18 cellular contexts compared by ENCODE assay signal in genomic region chr1:213750231-213751063, GRCh38.
DNase-seq lines count a peak whose midpoint lies in the region; TF ChIP-seq lines count a peak whose summit lies in the region.
"Had no signal": no experiment of that assay in that cellular context is flagged by ENCODE, and none has a peak within 500 bp of the region (broad histone marks: within the 10 kb centered on the region; RNA-seq: fewer than 3 reads in every experiment).

No MANE protein-coding gene starts in this region.

- H3K9me3 ChIP-seq in liver (ENCODE audit: control insufficient read depth in 4 of 4, low read length in 3 of 4), result no peaks in the 10 kb centered on the region
- H3K9me3 ChIP-seq: A549, BLaER1 had no signal

- H3K27me3 ChIP-seq in liver (ENCODE audit: control insufficient read depth in 4 of 4, insufficient read depth in 4 of 4, low read length in 3 of 4), result no peaks in the 10 kb centered on the region
- H3K27me3 ChIP-seq: BLaER1 had no signal

- no peak overlapping the region for H3K4me3 ChIP-seq in liver (ENCODE audit: low read depth in 1 of 3, low read length in 3 of 3)
- H3K4me3 ChIP-seq: A549, BLaER1, GM23338 had no signal

- no peak for TF ChIP-seq CTCF in liver (IDR thresholded peaks at IDR 0.05; ENCODE audit: low read depth, low read length, missing input control)

- DNase-seq in NCI-H146 treated with DMSO at 0.1 percent for 48 hours (lab: John Stamatoyannopoulos, UW; ENCODE audit: unreplicated experiment) (peak; percentile 5), NCI-H146 (lab: John Stamatoyannopoulos, UW) (no peak), left kidney (ENCODE audit: low read depth, low spot score) (peak; percentile 17), cerebellum (ENCODE audit: low spot score) (no peak), DMS79 (lab: John Stamatoyannopoulos, UW) (no peak), NCI-H2081 (lab: John Stamatoyannopoulos, UW) (no peak)
- DNase-seq: AML-193; CD4-positive, alpha-beta memory T cell; DMS153; DMS79 treated with DMSO at 0.1 percent for 48 hours; GF-D8; HCEC 1CT; HFFc6 had no signal

- no peak overlapping the region for H3K27ac ChIP-seq in liver (ENCODE audit: low read depth in 1 of 2, low read length in 2 of 2)
- H3K27ac ChIP-seq: 22Rv1, A549, BLaER1 had no signal

- no peaks in the 10 kb centered on the region for H3K36me3 ChIP-seq in liver (ENCODE audit: control insufficient read depth in 4 of 4, insufficient read depth in 3 of 4, low read depth in 1 of 4, low read length in 3 of 4)
- H3K36me3 ChIP-seq: BLaER1 had no signal

- H3K4me1 ChIP-seq in liver (ENCODE audit: control insufficient read depth in 4 of 4, insufficient read depth in 4 of 4, low read length in 3 of 4), result no peaks in the 10 kb centered on the region
- H3K4me1 ChIP-seq: A549, BLaER1 had no signal

- H3K9ac ChIP-seq in liver (ENCODE audit: low read depth in 1 of 2, low read length in 2 of 2), result no peak overlapping the region
- H3K9ac ChIP-seq: BLaER1 had no signal

- 48% methylated on average over 6 of the region's 6 CpGs for WGBS in liver

- no peak for TF ChIP-seq RAD21 in liver (IDR thresholded peaks at IDR 0.05)

TF ChIP-seq in liver, 16 proteins besides CTCF, POLR2A, EP300 and RAD21:
- TF ChIP-seq MAX (IDR thresholded peaks at IDR 0.05) (no peak), RXRA (IDR thresholded peaks at IDR 0.05) (peak; percentile 19 to 40), FOXA2 (IDR thresholded peaks at IDR 0.05) (no peak), NR2F2 (IDR thresholded peaks at IDR 0.05) (no peak), FOXA1 (IDR thresholded peaks at IDR 0.05) (no peak), HNF4A (conservative IDR thresholded peaks at IDR 0.05) (peak; percentile 38 to 44)

Comparison
In these comparisons a context has a peak if more than half of its experiments do, and no peak if none do; other contexts are left out.
1. DNase-seq: peak in NCI-H146 treated with DMSO at 0.1 percent for 48 hours (single experiment) and left kidney (single experiment); none in NCI-H146 (single experiment), cerebellum (single experiment), DMS79 (single experiment) and NCI-H2081 (0 of 2).